In genomic region chr5:90982576-90982975, GRCh38 we compare ENCODE assay signal across 20 cellular contexts.
DNase-seq lines count a peak whose midpoint lies in the region; ATAC-seq and TF ChIP-seq lines count a peak whose summit lies in the region.
"Had no signal": no experiment of that assay in that cellular context is flagged by ENCODE, and none has a peak within 500 bp of the region (broad histone marks: within the 10 kb centered on the region; RNA-seq: fewer than 3 reads in every experiment).

No MANE protein-coding gene starts in this region.

- peaks cover 4% of the 10 kb centered on the region for H3K4me1 ChIP-seq in IMR-90 (ENCODE audit: control insufficient read depth, insufficient read depth, low read length)
- peaks cover 0 to 19% of the 10 kb centered on the region in 2 experiments; a peak in 2 of 4 replicates for H3K4me1 ChIP-seq in SK-N-SH (ENCODE audit: control insufficient read depth in 1 of 2, insufficient read depth in 2 of 2, low read depth in 1 of 2, low read length in 1 of 2)

- TF ChIP-seq CTCF in IMR-90 (conservative IDR thresholded peaks at IDR 0.05; ENCODE audit: low read depth, low read length) (no peak), SK-N-SH (IDR thresholded peaks at IDR 0.05) (no peak)

- H3K79me1 ChIP-seq in IMR-90 (ENCODE audit: low read depth in 1 of 2, low read length in 2 of 2), result no peaks in the 10 kb centered on the region

- no peaks in the 10 kb centered on the region for H3K36me3 Mint-ChIP-seq in T-helper 17 cell (ENCODE audit: low read depth)
- H3K36me3 Mint-ChIP-seq: activated naive CD4-positive, alpha-beta T cell treated with anti-CD3 and anti-CD28 coated beads, Interleukin-2, amount 50 U/mL, for 24 hours; natural killer cell treated with Interleukin-12 subunit alpha and Interleukin-12 subunit beta and Interleukin-15 and Interleukin-18, amount 100 ng/mL, for 72 hours; stimulated activated naive B cell treated with anti-CD40 and anti-IgM and Interleukin-4, amounts not matched to agents 10 μg/mL and 1 μg/mL and 100 μg/mL, for 72 hours; type B pancreatic cell had no signal

- no peaks in the 10 kb centered on the region for H3F3A ChIP-seq in SK-N-SH (replicated peaks; ENCODE audit: insufficient read depth)

- H3K9me1 ChIP-seq in IMR-90 (ENCODE audit: insufficient read depth, low read length), result peaks cover 3% of the 10 kb centered on the region; the same call in 1 of the 2 replicates

- peak overlapping the region; percentile 71 for H4K5ac ChIP-seq in IMR-90 (ENCODE audit: low read depth, low read length)

- peak overlapping the region; percentile 48 for H3K4ac ChIP-seq in IMR-90 (ENCODE audit: low read depth, low read length)

- no peaks in the 10 kb centered on the region for H3K4me1 Mint-ChIP-seq in T-helper 17 cell
- H3K4me1 Mint-ChIP-seq: activated naive CD4-positive, alpha-beta T cell treated with anti-CD3 and anti-CD28 coated beads, Interleukin-2, amount 50 U/mL, for 24 hours; B cell; stimulated activated naive B cell treated with anti-CD40 and anti-IgM and Interleukin-4, amounts not matched to agents 10 μg/mL and 1 μg/mL and 100 μg/mL, for 72 hours had no signal

- peak overlapping the region; percentile 23; the same call in 1 of the 2 replicates for H3K23ac ChIP-seq in IMR-90 (ENCODE audit: low read depth, low read length)

- H3K79me2 ChIP-seq in SK-N-SH (ENCODE audit: insufficient read depth), result no peaks in the 10 kb centered on the region

- H2AFZ ChIP-seq in IMR-90 (replicated peaks; ENCODE audit: low read length, poor library complexity) (no peak overlapping the region), SK-N-SH (ENCODE audit: low read depth) (no peak overlapping the region)
- H2AFZ ChIP-seq: GM23248 had no signal

- ATAC-seq in IMR-90 (ENCODE audit: low read depth) (no peak; the same call in 1 of the 2 replicates), esophagus mucosa (peak; percentile 8), GM18870 (IDR thresholded peaks at IDR 0.05; ENCODE audit: unreplicated experiment) (no peak), T-helper 17 cell (no peak)
- ATAC-seq: stimulated activated naive B cell treated with anti-CD40 and anti-IgM and Interleukin-4, amounts not matched to agents 10 μg/mL and 1 μg/mL and 100 μg/mL, for 72 hours had no signal

- no peaks in the 10 kb centered on the region for H3K27me3 Mint-ChIP-seq in T-helper 17 cell
- H3K27me3 Mint-ChIP-seq: activated naive CD4-positive, alpha-beta T cell treated with anti-CD3 and anti-CD28 coated beads, Interleukin-2, amount 50 U/mL, for 24 hours; B cell; natural killer cell treated with Interleukin-12 subunit alpha and Interleukin-12 subunit beta and Interleukin-15 and Interleukin-18, amount 100 ng/mL, for 72 hours; progenitor cell of endocrine pancreas; stimulated activated naive B cell treated with anti-CD40 and anti-IgM and Interleukin-4, amounts not matched to agents 10 μg/mL and 1 μg/mL and 100 μg/mL, for 72 hours; type B pancreatic cell had no signal

- H3K9me2 ChIP-seq in SK-N-SH, result no peaks in the 10 kb centered on the region

- dilution Hi-C loops in IMR-90 (cut with HindIII; ENCODE audit: low sequenced_read_pairs, unreplicated experiment), result no loop called here

- H2BK20ac ChIP-seq in IMR-90 (ENCODE audit: low read depth, low read length), result no peak overlapping the region; the same call in 1 of the 2 replicates

- H3K27ac Mint-ChIP-seq in T-helper 17 cell, result no peak overlapping the region
- H3K27ac Mint-ChIP-seq: activated naive CD4-positive, alpha-beta T cell treated with anti-CD3 and anti-CD28 coated beads, Interleukin-2, amount 50 U/mL, for 24 hours; B cell; natural killer cell treated with Interleukin-12 subunit alpha and Interleukin-12 subunit beta and Interleukin-15 and Interleukin-18, amount 100 ng/mL, for 72 hours; stimulated activated naive B cell treated with anti-CD40 and anti-IgM and Interleukin-4, amounts not matched to agents 10 μg/mL and 1 μg/mL and 100 μg/mL, for 72 hours; type B pancreatic cell had no signal

- peak overlapping the region; percentile 79 for H2BK5ac ChIP-seq in IMR-90 (ENCODE audit: low read depth, low read length, poor library complexity, severe bottlenecking)

- 90% methylated on average over 2 of the region's 4 CpGs; no CpG with 5 or more reads in 1 of the 2 experiments for WGBS in IMR-90 (ENCODE audit: extremely low coverage in 2 of 2, insufficient read length in 1 of 2), 2 experiments
- WGBS in SK-N-SH (ENCODE audit: low lambda C conversion rate), result 42% methylated on average over 4 of the region's 4 CpGs

- H3K9me3 ChIP-seq in IMR-90 (ENCODE audit: control insufficient read depth, insufficient read depth, low read length) (no peaks in the 10 kb centered on the region), SK-N-SH (no peaks in the 10 kb centered on the region), T-helper 17 cell (ENCODE audit: control insufficient read depth, low read length, poor library complexity, severe bottlenecking) (peaks cover 3% of the 10 kb centered on the region)

- no peak for TF ChIP-seq RAD21 in IMR-90 (IDR thresholded peaks at IDR 0.05; ENCODE audit: low read length)
- no peak for TF ChIP-seq RAD21 in SK-N-SH (IDR thresholded peaks at IDR 0.05; ENCODE audit: low read length)

- CTCF ChIA-PET in IMR-90 (lab: Yijun Ruan, JAX), result interaction anchor here (0.7 to 1.5 kb wide), 2 partner anchors 50 to 423 kb away, joined by 3 to 6 read pairs; no protein-coding TSS in a partner anchor
- CTCF ChIA-PET in SK-N-SH (lab: Yijun Ruan, JAX), result interaction anchor here (0.6 to 2.1 kb wide), 8 partner anchors 10 to 402 kb away, joined by 3 to 10 read pairs (median 4); no protein-coding TSS in a partner anchor

- H3K18ac ChIP-seq in IMR-90 (ENCODE audit: low read depth, low read length), result peak overlapping the region; percentile 97

- H3K36me3 ChIP-seq in IMR-90 (ENCODE audit: control insufficient read depth, insufficient read depth, low read length), result no peaks in the 10 kb centered on the region
- H3K36me3 ChIP-seq in SK-N-SH (replicated peaks in 1 of 2; ENCODE audit: control insufficient read depth in 1 of 2, insufficient read depth in 2 of 2, low read length in 1 of 2), result no peaks in the 10 kb centered on the region

- no TSS peak for BruUV-seq in IMR-90 (replicated peaks; lab: Mats Ljungman, UMichigan)

- no peak overlapping the region for H3K4me3 Mint-ChIP-seq in T-helper 17 cell
- H3K4me3 Mint-ChIP-seq: activated naive CD4-positive, alpha-beta T cell treated with anti-CD3 and anti-CD28 coated beads, Interleukin-2, amount 50 U/mL, for 24 hours; B cell; natural killer cell treated with Interleukin-12 subunit alpha and Interleukin-12 subunit beta and Interleukin-15 and Interleukin-18, amount 100 ng/mL, for 72 hours; stimulated activated naive B cell treated with anti-CD40 and anti-IgM and Interleukin-4, amounts not matched to agents 10 μg/mL and 1 μg/mL and 100 μg/mL, for 72 hours; type B pancreatic cell had no signal

- 0 out of 2 replicates have a peak overlapping the region, but pooled peaks have one; percentile 3 for H3K14ac ChIP-seq in IMR-90 (replicated peaks; ENCODE audit: low read depth, low read length)

- POLR2A ChIA-PET in IMR-90 (lab: Charles Lee; ENCODE audit: unreplicated experiment) (no interaction called here), SK-N-SH (lab: Yijun Ruan, JAX) (interaction anchor here (0.6 to 1.8 kb wide), 2 partner anchors 400 to 402 kb away, joined by 3 to 8 read pairs; partner anchors contain the start of gene ARRDC3)

- peak overlapping the region; percentile 26 to 32; a peak in 3 of 4 replicates for H4K8ac ChIP-seq in IMR-90 (ENCODE audit: low read depth in 2 of 2, low read length in 2 of 2)

- peak overlapping the region; percentile 39 for H3K4me2 ChIP-seq in IMR-90 (ENCODE audit: low read depth, low read length)
- H3K4me2 ChIP-seq in SK-N-SH, result no peak overlapping the region

- H4K20me1 ChIP-seq in IMR-90 (ENCODE audit: insufficient read depth, low read length), result no peaks in the 10 kb centered on the region
- no peaks in the 10 kb centered on the region for H4K20me1 ChIP-seq in SK-N-SH (ENCODE audit: insufficient read depth)

- no peak for TF ChIP-seq EP300 in SK-N-SH (IDR thresholded peaks at IDR 0.05; ENCODE audit: borderline replicate concordance in 1 of 2, low read depth in 1 of 2, low read length in 1 of 2)

- no peaks in the 10 kb centered on the region; the same call in 1 of the 2 replicates for H3K27me3 ChIP-seq in IMR-90 (ENCODE audit: control insufficient read depth, insufficient read depth, low read length)
- H3K27me3 ChIP-seq in SK-N-SH (ENCODE audit: insufficient read depth), result no peaks in the 10 kb centered on the region
- H3K27me3 ChIP-seq: dorsolateral prefrontal cortex had no signal

- H4K91ac ChIP-seq in IMR-90 (ENCODE audit: insufficient read depth, low read depth, low read length), result peak overlapping the region; percentile 79; the same call in 1 of the 2 replicates

- H3K9ac ChIP-seq in IMR-90 (ENCODE audit: low read depth, low read length) (no peak overlapping the region), SK-N-SH (no peak overlapping the region)
- H3K9ac ChIP-seq: GM23248 had no signal

- H3K56ac ChIP-seq in IMR-90 (ENCODE audit: extremely low read depth, insufficient read depth, low read length), result no peak overlapping the region

- DNase-seq in IMR-90, result no peak
- peak; percentile 46 for DNase-seq in SK-N-SH
- peak; percentile 56 for DNase-seq in renal cortical epithelial cell (ENCODE audit: low read depth)
- no peak for DNase-seq in NCI-H2196 (lab: John Stamatoyannopoulos, UW; ENCODE audit: unreplicated experiment)
- no peak for DNase-seq in T-helper 17 cell
- DNase-seq in NCI-H2029 (lab: John Stamatoyannopoulos, UW), result no peak
- DNase-seq: activated CD4-positive, alpha-beta T cell treated with anti-CD3 and anti-CD28 coated beads, Interleukin-2, amount 50 U/mL, for 48 hours; activated T-cell treated with anti-CD3 and anti-CD28 coated beads, Interleukin-2, amount 50 U/mL, for 1 hour; dorsolateral prefrontal cortex; NCI-H146; NCI-H345; stimulated activated naive B cell treated with anti-CD40 and anti-IgM and Interleukin-4, amounts not matched to agents 10 μg/mL and 1 μg/mL and 100 μg/mL, for 72 hours had no signal

- intact Hi-C loops in IMR-90 (cut with micrococcal nuclease), result no loop called here

- H2AK5ac ChIP-seq in IMR-90 (ENCODE audit: low read depth, low read length), result peak overlapping the region; percentile 63

- H3K4me3 ChIP-seq in IMR-90 (ENCODE audit: insufficient read depth, low read depth, low read length), result no peak overlapping the region
- no peak overlapping the region for H3K4me3 ChIP-seq in SK-N-SH (ENCODE audit: low read depth in 2 of 2, low read length in 1 of 2)
- H3K4me3 ChIP-seq: dorsolateral prefrontal cortex, GM23248 had no signal

- peak overlapping the region; percentile 12; the same call in 1 of the 2 replicates for H3K27ac ChIP-seq in IMR-90 (ENCODE audit: insufficient read depth, low read length)
- peak overlapping the region in 1 of 2 experiments; percentile 96; a peak in 2 of 4 replicates for H3K27ac ChIP-seq in SK-N-SH (ENCODE audit: low read depth in 2 of 2, low read length in 1 of 2)
- H3K27ac ChIP-seq: dorsolateral prefrontal cortex, GM23248 had no signal

- no peak overlapping the region for H2AK9ac ChIP-seq in IMR-90 (replicated peaks; ENCODE audit: low read depth, low read length, poor library complexity)

- peak overlapping the region; percentile 31; the same call in 1 of the 3 replicates for H2BK15ac ChIP-seq in IMR-90 (ENCODE audit: low read depth, low read length)

- in situ Hi-C loops in IMR-90 (cut with MboI; ENCODE audit: low sequenced_read_pairs), result no loop called here

- H2BK120ac ChIP-seq in IMR-90 (ENCODE audit: low read depth, low read length), result peak overlapping the region; percentile 62; the same call in 1 of the 2 replicates

- no peak for TF ChIP-seq POLR2A in IMR-90 (IDR thresholded peaks at IDR 0.05; ENCODE audit: low read depth, low read length)

Comparison
In these comparisons a context has a peak if more than half of its experiments do, and no peak if none do; other contexts are left out.
1. DNase-seq: peak in SK-N-SH (single experiment) and renal cortical epithelial cell (single experiment); none in IMR-90 (single experiment), NCI-H2196 (single experiment), T-helper 17 cell (0 of 3) and NCI-H2029 (single experiment).